7 cellular contexts compared by ENCODE assay signal in genomic region chrX:103310592-103311400, GRCh38.
DNase-seq lines count a peak whose midpoint lies in the region; ATAC-seq and TF ChIP-seq lines count a peak whose summit lies in the region.

Gene BEX2 (minus strand): TSS chrX:103310990. CDS start chrX:103309976, 1,014 bp downstream.

- H3K27me3 ChIP-seq in mucosa of rectum (ENCODE audit: control insufficient read depth in 2 of 2, insufficient read depth in 2 of 2, low read length in 2 of 2) = no peaks in the 10 kb centered on the region

- TF ChIP-seq CTCF in epithelial cell of esophagus (IDR thresholded peaks at IDR 0.05; ENCODE audit: insufficient read depth, low read depth, low read length, missing control alignments) = no peak

- peak; percentile 86 for DNase-seq in NCI-H345 (lab: John Stamatoyannopoulos, UW)
- DNase-seq in activated CD8-positive, alpha-beta memory T cell treated with anti-CD3 and anti-CD28 coated beads, Interleukin-2, amount 50 U/mL, for 24 hours (ENCODE audit: extremely low read depth) = peak; percentile 29
- peak; percentile 72 for DNase-seq in epithelial cell of esophagus (ENCODE audit: low read depth)
- peak; percentile 68 for DNase-seq in stimulated activated CD8-positive, alpha-beta memory T cell treated with anti-CD3 and anti-CD28 coated beads, Interleukin-4, amount 100 ng/mL, for 24 hours (ENCODE audit: low read depth)

- peaks cover 0 to 3% of the 10 kb centered on the region in 2 donors for H3K4me1 ChIP-seq in mucosa of rectum (ENCODE audit: control insufficient read depth in 2 of 2, insufficient read depth in 2 of 2, low read length in 2 of 2)

- no peak within 1 kb of the TSS for H3K27ac ChIP-seq in mucosa of rectum (ENCODE audit: low read depth in 2 of 2, low read length in 2 of 2)

- H3K9me3 ChIP-seq in mucosa of rectum (ENCODE audit: control insufficient read depth in 2 of 2, low read length in 2 of 2) = no peaks in the 10 kb centered on the region

- H3K4me3 ChIP-seq in epithelial cell of esophagus (ENCODE audit: low read length) (peak within 1 kb of the TSS; percentile 54), mucosa of rectum (ENCODE audit: low read length in 2 of 2) (peak within 1 kb of the TSS; percentile 57 to 67)

- no peaks in the 10 kb centered on the region for H3K36me3 ChIP-seq in mucosa of rectum (ENCODE audit: control insufficient read depth in 2 of 2, insufficient read depth in 2 of 2, low read length in 2 of 2)

- H3K9ac ChIP-seq in mucosa of rectum (ENCODE audit: low read depth in 1 of 2, low read length in 2 of 2) = peak within 1 kb of the TSS; percentile 9 to 57

- ATAC-seq in GM18861 (IDR thresholded peaks at IDR 0.05; ENCODE audit: unreplicated experiment) (peak; percentile 87), HG03045 (IDR thresholded peaks at IDR 0.05; ENCODE audit: unreplicated experiment) (peak; percentile 99)

Comparison
In these comparisons a context has a peak if more than half of its experiments do, and no peak if none do; other contexts are left out.
1. DNase-seq: peak in every context shown above with its lines; median percentile 86 in NCI-H345; 72 in epithelial cell of esophagus; 68 in stimulated activated CD8-positive, alpha-beta memory T cell treated with anti-CD3 and anti-CD28 coated beads, Interleukin-4, amount 100 ng/mL, for 24 hours; 29 in activated CD8-positive, alpha-beta memory T cell treated with anti-CD3 and anti-CD28 coated beads, Interleukin-2, amount 50 U/mL, for 24 hours.